6 cellular contexts compared by ENCODE assay signal in genomic region chr14:40139657-40140056, GRCh38.
"Had no signal": no experiment of that assay in that cellular context is flagged by ENCODE, and none has a peak within 500 bp of the region (broad histone marks: within the 10 kb centered on the region; RNA-seq: fewer than 3 reads in every experiment).

No MANE protein-coding gene starts in this region.

- H3K27ac ChIP-seq: HL-60 had no signal

- ATAC-seq: HepG2, K562 had no signal

- DNase-seq: IMR-90, KBM-7, KG1 had no signal

- H3K4me3 ChIP-seq: K562 had no signal
